ENCODE assay signal across 1 cellular context in the genomic region with DNA sequence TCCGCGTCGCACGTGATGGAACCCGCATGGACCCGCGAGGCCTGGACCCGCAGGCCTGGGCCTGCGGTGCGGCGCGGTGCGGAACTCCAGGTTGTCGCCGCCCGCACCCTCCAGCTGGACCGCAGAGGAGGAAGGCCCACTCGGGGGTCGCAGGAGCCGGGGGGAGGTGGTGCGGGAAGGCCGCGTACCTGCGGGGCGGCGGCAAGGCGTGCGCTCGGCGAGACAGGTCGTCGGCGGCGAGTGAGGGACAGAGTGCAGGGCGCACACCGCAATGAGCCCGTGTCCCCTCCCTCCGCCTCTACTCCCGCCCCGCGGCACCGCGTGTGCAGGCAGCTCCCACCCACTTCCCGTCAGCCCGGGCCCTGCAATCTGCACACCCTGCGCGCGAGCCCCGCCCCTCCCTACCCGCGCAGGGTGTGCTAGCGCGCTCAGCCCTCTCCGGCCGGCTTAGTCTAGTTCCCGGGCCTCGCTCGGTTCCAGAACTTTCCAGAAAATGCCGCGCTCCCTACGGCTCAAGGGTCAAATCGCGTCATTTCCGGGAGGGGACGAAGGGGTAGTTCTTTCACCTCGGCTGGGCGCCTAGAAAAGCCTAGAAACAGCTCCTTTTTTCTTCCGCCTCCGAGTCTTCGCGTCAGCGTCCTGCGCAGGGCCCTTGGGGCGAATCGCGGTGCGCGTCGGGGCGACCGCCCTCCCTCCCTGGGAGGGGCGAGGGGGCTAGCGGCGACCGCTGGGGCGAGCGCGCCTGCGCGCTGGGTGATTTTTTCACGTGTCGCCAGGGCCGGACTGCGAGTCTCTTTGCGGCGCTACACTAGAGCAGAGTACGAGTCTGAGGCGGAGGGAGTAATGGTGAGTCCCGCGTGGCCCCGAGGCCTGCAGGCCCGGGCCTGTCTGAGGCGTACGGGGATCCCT.
A peak's percentile ranks its signal among the peaks of the same experiment; 100 is the strongest.
TF ChIP-seq lines count a peak whose summit lies in the region.

A gene (minus strand): TSS at position 247 of the 909 bp plus-strand sequence. CDS start 992 bp downstream, outside the sequence.
A gene (plus strand): TSS at position 786 of the 909 bp plus-strand sequence. CDS start 58 bp downstream, at position 844.

TF ChIP-seq in H1, 55 proteins besides CTCF, POLR2A, EP300 and RAD21 (continued from another document):
- TF ChIP-seq KDM5A (IDR thresholded peaks at IDR 0.05; ENCODE audit: low read length) (0 out of 2 replicates have a peak, but pooled peaks have one; percentile 14), TCF12 (IDR thresholded peaks at IDR 0.05; ENCODE audit: low read depth, low read length) (no peak; the same call in 1 of the 2 replicates), RXRA (IDR thresholded peaks at IDR 0.05; ENCODE audit: insufficient read depth, low read depth, low read length) (no peak)
- TF ChIP-seq, protein P1, sequence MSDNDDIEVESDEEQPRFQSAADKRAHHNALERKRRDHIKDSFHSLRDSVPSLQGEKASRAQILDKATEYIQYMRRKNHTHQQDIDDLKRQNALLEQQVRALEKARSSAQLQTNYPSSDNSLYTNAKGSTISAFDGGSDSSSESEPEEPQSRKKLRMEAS (IDR thresholded peaks at IDR 0.05): peak; percentile 95
